8 cellular contexts compared by ENCODE assay signal in the genomic region with DNA sequence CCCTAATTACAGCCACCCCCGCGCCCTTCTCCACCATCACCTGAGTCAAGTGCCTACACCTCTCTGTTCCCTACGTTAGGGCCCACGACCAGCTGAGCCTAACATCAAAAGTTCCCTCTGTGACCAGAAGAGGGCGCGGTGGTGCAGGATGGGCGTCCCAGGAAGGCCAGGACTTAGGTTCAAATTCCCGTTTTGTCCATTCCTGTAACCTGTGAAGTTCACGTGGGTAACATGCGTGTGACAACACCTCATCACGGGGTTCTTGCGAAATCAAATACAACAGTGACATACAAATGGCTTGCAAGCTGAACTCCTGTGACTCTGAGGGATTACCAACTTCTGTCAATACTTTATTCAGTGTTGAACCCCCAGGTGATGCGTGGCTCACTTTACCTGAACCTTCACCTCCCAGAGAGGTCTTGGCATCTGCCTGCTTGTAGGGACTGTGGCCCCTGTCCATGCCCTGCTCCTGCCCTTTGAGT.
A peak's percentile ranks its signal among the peaks of the same experiment; 100 is the strongest.
DNase-seq lines count a peak whose midpoint lies in the region; ATAC-seq, FAIRE-seq and TF ChIP-seq lines count a peak whose summit lies in the region.

No MANE protein-coding gene starts in this region.

- intact Hi-C loops in GM12878 (cut with micrococcal nuclease; ENCODE audit: unreplicated experiment), result loop anchor here (1.0 kb wide), 2 partner anchors 153 to 211 kb away; no protein-coding TSS in a partner anchor

- H4K20me1 ChIP-seq in MM.1S (ENCODE audit: insufficient read depth, low read length) (no peaks in the 10 kb centered on the region), GM12878 (ENCODE audit: control insufficient read depth, insufficient read depth) (no peaks in the 10 kb centered on the region), keratinocyte (ENCODE audit: control insufficient read depth, extremely low read depth, insufficient read depth, low read length) (no peaks in the 10 kb centered on the region)

- H3K36me3 ChIP-seq in MM.1S (replicated peaks; ENCODE audit: insufficient read depth, low read length), result no peaks in the 10 kb centered on the region
- no peaks in the 10 kb centered on the region for H3K36me3 ChIP-seq in GM12878 (ENCODE audit: control insufficient read depth in 2 of 2, insufficient read depth in 2 of 2, low read length in 1 of 2)
- H3K36me3 ChIP-seq in keratinocyte (ENCODE audit: control insufficient read depth in 2 of 2, extremely low read depth in 1 of 2, insufficient read depth in 2 of 2, low read length in 2 of 2), result no peaks in the 10 kb centered on the region

- CTCF ChIA-PET in GM12878 (lab: Yijun Ruan, JAX), result interaction anchor here (0.6 to 5.3 kb wide), 14 partner anchors 12 to 838 kb away, joined by 3 to 22 read pairs (median 3); a partner anchor contains a TSS

- H3K9ac ChIP-seq in MM.1S (ENCODE audit: low read length), result no peak overlapping the region; the same call in 1 of the 2 replicates
- no peak overlapping the region for H3K9ac ChIP-seq in GM12878 (ENCODE audit: control insufficient read depth, insufficient read depth, low read length)
- H3K9ac ChIP-seq in keratinocyte (ENCODE audit: control insufficient read depth, extremely low read depth, insufficient read depth, low read length), result peak overlapping the region; percentile 8

- SMC1A ChIA-PET in GM12878 (lab: Charles Lee; ENCODE audit: uncharacterized antibody, unreplicated experiment), result interaction anchor here (0.9 to 1.4 kb wide), 5 partner anchors 115 to 256 kb away, joined by 3 to 5 read pairs (median 4); no protein-coding TSS in a partner anchor

- dilution Hi-C loops in keratinocyte (cut with MboI; ENCODE audit: extremely low pct_ligation_motif_present, low sequenced_read_pairs), result no loop called here

- peak; percentile 65 for TF ChIP-seq RAD21 in GM12878 (IDR thresholded peaks at IDR 0.05; ENCODE audit: insufficient read depth, low read depth, low read length)

- H3K27ac ChIP-seq in MM.1S (ENCODE audit: low read length) (peak overlapping the region; percentile 63; the same call in 1 of the 2 replicates), GM12878 (ENCODE audit: control insufficient read depth, insufficient read depth) (no peak overlapping the region; the same call in 1 of the 2 replicates), keratinocyte (ENCODE audit: control insufficient read depth, insufficient read depth, low read length) (peak overlapping the region; percentile 70)

- no peak for TF ChIP-seq EP300 in GM12878 (IDR thresholded peaks at IDR 0.05; ENCODE audit: borderline replicate concordance in 1 of 2, control insufficient read depth in 1 of 2, low read depth in 2 of 2, low read length in 2 of 2)

- RAD21 ChIA-PET in GM12878 (lab: Charles Lee; ENCODE audit: unreplicated experiment), result interaction anchor here (0.6 to 1.4 kb wide), 9 partner anchors 27 to 256 kb away, joined by 3 read pairs; a partner anchor contains a TSS

- H3K4me1 ChIP-seq in MM.1S (ENCODE audit: low read length), result peaks cover 53% of the 10 kb centered on the region
- peaks cover 39% of the 10 kb centered on the region for H3K4me1 ChIP-seq in GM12878 (ENCODE audit: control insufficient read depth, insufficient read depth, low read length)
- peaks cover 40% of the 10 kb centered on the region for H3K4me1 ChIP-seq in keratinocyte (ENCODE audit: control insufficient read depth, extremely low read depth, insufficient read depth, low read length)

- H3K9me1 ChIP-seq in keratinocyte (ENCODE audit: control insufficient read depth, extremely low read depth, insufficient read depth, low read length), result no peaks in the 10 kb centered on the region

- ATAC-seq in T-helper 17 cell (peak; percentile 15), GM12878 (peak; percentile 18; the same call in 2 of the 3 replicates), GM19395 (IDR thresholded peaks at IDR 0.05; ENCODE audit: unreplicated experiment) (no peak), HG02870 (IDR thresholded peaks at IDR 0.05; ENCODE audit: unreplicated experiment) (no peak)

- peaks cover 36% of the 10 kb centered on the region for H3F3A ChIP-seq in MM.1S (ENCODE audit: insufficient read depth, low read length)

- H3K79me2 ChIP-seq in MM.1S (ENCODE audit: low read length), result no peaks in the 10 kb centered on the region
- no peaks in the 10 kb centered on the region for H3K79me2 ChIP-seq in GM12878 (ENCODE audit: control insufficient read depth, insufficient read depth, low read length)
- no peaks in the 10 kb centered on the region for H3K79me2 ChIP-seq in keratinocyte (ENCODE audit: control insufficient read depth, insufficient read depth, low read length)

- POLR2A ChIA-PET in GM12878 (lab: Charles Lee), result no interaction called here

- H3K27me3 Mint-ChIP-seq in T-helper 17 cell, result no peaks in the 10 kb centered on the region

- peak; percentile 80 for TF ChIP-seq CTCF in MM.1S (IDR thresholded peaks at IDR 0.05; ENCODE audit: low read length)
- TF ChIP-seq CTCF in GM12878 (IDR thresholded peaks at IDR 0.05 in 2 of 3, conservative IDR thresholded peaks at IDR 0.05 in 1 of 3; ENCODE audit: control insufficient read depth in 2 of 3, extremely low read depth in 1 of 3, insufficient read depth in 1 of 3, low read depth in 3 of 3, low read length in 3 of 3), result peak; percentile 73 to 84 (median 82)
- TF ChIP-seq CTCF in keratinocyte (optimal IDR thresholded peaks at IDR 0.05 in 1 of 3, IDR thresholded peaks at IDR 0.05 in 1 of 3, conservative IDR thresholded peaks at IDR 0.05 in 1 of 3; ENCODE audit: extremely low read depth in 1 of 3, insufficient read depth in 2 of 3, low read length in 3 of 3), result peak; percentile 77 to 83 (median 83)

- H3K4me3 ChIP-seq in MM.1S (ENCODE audit: low read length) (no peak overlapping the region), GM12878 (no peak overlapping the region), keratinocyte (ENCODE audit: control insufficient read depth in 2 of 3, extremely low read depth in 1 of 3, insufficient read depth in 2 of 3, low read depth in 1 of 3, low read length in 3 of 3) (no peak overlapping the region)

- H3K27me3 ChIP-seq in MM.1S (replicated peaks; ENCODE audit: insufficient read depth, low read length), result no peaks in the 10 kb centered on the region
- H3K27me3 ChIP-seq in GM12878 (replicated peaks in 1 of 2; ENCODE audit: control insufficient read depth in 2 of 2, insufficient read depth in 2 of 2, low read length in 1 of 2), result no peaks in the 10 kb centered on the region
- no peaks in the 10 kb centered on the region for H3K27me3 ChIP-seq in keratinocyte (ENCODE audit: control insufficient read depth, extremely low read depth, insufficient read depth, low read length)

- H3K4me2 ChIP-seq in MM.1S (ENCODE audit: low read depth, low read length), result peak overlapping the region; percentile 25
- no peak overlapping the region for H3K4me2 ChIP-seq in GM12878 (ENCODE audit: control insufficient read depth, insufficient read depth)
- no peak overlapping the region for H3K4me2 ChIP-seq in keratinocyte (ENCODE audit: control insufficient read depth, extremely low read depth, insufficient read depth, low read depth, low read length)

- H3K9me3 ChIP-seq in MM.1S (replicated peaks; ENCODE audit: insufficient read depth, low read length) (no peaks in the 10 kb centered on the region), T-helper 17 cell (ENCODE audit: control insufficient read depth, low read length, poor library complexity, severe bottlenecking) (no peaks in the 10 kb centered on the region), GM12878 (replicated peaks; ENCODE audit: control insufficient read depth, insufficient read depth, low read length) (no peaks in the 10 kb centered on the region; the same call in 2 of the 3 replicates), keratinocyte (ENCODE audit: control insufficient read depth, low read depth, low read length) (no peaks in the 10 kb centered on the region)

- 24% methylated on average over 13 of the region's 13 CpGs for WGBS in GM12878 (ENCODE audit: insufficient coverage, insufficient replicate concordance, low lambda C conversion rate, missing lambda C conversion rate)

- in situ Hi-C loops in GM12878 (cut with MboI), result no loop called here

- H3K36me3 Mint-ChIP-seq in T-helper 17 cell (ENCODE audit: low read depth), result no peaks in the 10 kb centered on the region

- peak overlapping the region; percentile 54; the same call in 1 of the 2 replicates for H2AFZ ChIP-seq in MM.1S (ENCODE audit: low read length)
- peak overlapping the region; percentile 13; the same call in 1 of the 2 replicates for H2AFZ ChIP-seq in GM12878 (ENCODE audit: control insufficient read depth, low read depth, low read length)
- no peak overlapping the region for H2AFZ ChIP-seq in keratinocyte (ENCODE audit: control insufficient read depth, low read length)

- peak overlapping the region; percentile 100 for H3K27ac Mint-ChIP-seq in T-helper 17 cell

- DNase-seq in ELF-1 (ENCODE audit: low read depth, low spot score) (peak; percentile 88), MM.1S (peak; percentile 43), T-helper 17 cell (peak; percentile 51 to 80 (median 62)), GM12878 (ENCODE audit: low read depth, low spot score) (no peak), keratinocyte (ENCODE audit: low read depth, low spot score) (no peak)
- DNase-seq in stimulated activated CD4-positive, alpha-beta T cell treated with anti-CD3 and anti-CD28 coated beads, Interleukin-4, amount 100 ng/mL, for 24 hours, result peak; percentile 78

- TF ChIP-seq POLR2A in GM12878 (IDR thresholded peaks at IDR 0.05; ENCODE audit: low read depth, low read length), result no peak

- BruUV-seq in GM12878 (replicated peaks; lab: Mats Ljungman, UMichigan), result no TSS peak

- FAIRE-seq in GM12878 (lab: Jason Lieb, UNC) (peak; percentile 23), keratinocyte (lab: Jason Lieb, UNC) (peak; percentile 90)

- H3K9me2 ChIP-seq in MM.1S (replicated peaks; ENCODE audit: insufficient read depth, low read length), result no peaks in the 10 kb centered on the region

- H3K4me3 Mint-ChIP-seq in T-helper 17 cell, result peak overlapping the region; percentile 64

- peaks cover 46% of the 10 kb centered on the region for H3K4me1 Mint-ChIP-seq in T-helper 17 cell

TF ChIP-seq in GM12878, 131 proteins besides CTCF, POLR2A, EP300 and RAD21:
- TF ChIP-seq SMARCA5 (IDR thresholded peaks at IDR 0.05), result 0 out of 2 replicates have a peak, but pooled peaks have one; percentile 27
- TF ChIP-seq SMC3 (IDR thresholded peaks at IDR 0.05; ENCODE audit: borderline replicate concordance, low read length), result peak; percentile 85
- no peak for TF ChIP-seq MTA2 (IDR thresholded peaks at IDR 0.05; ENCODE audit: low read depth)
- TF ChIP-seq ZNF217 (IDR thresholded peaks at IDR 0.05), result no peak
- 0 out of 2 replicates have a peak, but pooled peaks have one; percentile 30 for TF ChIP-seq IKZF1 (conservative IDR thresholded peaks at IDR 0.05)
- TF ChIP-seq, protein P1, sequence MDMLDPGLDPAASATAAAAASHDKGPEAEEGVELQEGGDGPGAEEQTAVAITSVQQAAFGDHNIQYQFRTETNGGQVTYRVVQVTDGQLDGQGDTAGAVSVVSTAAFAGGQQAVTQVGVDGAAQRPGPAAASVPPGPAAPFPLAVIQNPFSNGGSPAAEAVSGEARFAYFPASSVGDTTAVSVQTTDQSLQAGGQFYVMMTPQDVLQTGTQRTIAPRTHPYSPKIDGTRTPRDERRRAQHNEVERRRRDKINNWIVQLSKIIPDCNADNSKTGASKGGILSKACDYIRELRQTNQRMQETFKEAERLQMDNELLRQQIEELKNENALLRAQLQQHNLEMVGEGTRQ (IDR thresholded peaks at IDR 0.05; ENCODE audit: borderline replicate concordance, low read depth, low read length), result no peak
- TF ChIP-seq ZSCAN29 (IDR thresholded peaks at IDR 0.05), result no peak

Comparison
In these comparisons a context has a peak if more than half of its experiments do, and no peak if none do; other contexts are left out.
1. DNase-seq: peak in ELF-1 (single experiment), MM.1S (single experiment), T-helper 17 cell (3 of 3) and stimulated activated CD4-positive, alpha-beta T cell treated with anti-CD3 and anti-CD28 coated beads, Interleukin-4, amount 100 ng/mL, for 24 hours (single experiment); none in GM12878 (single experiment) and keratinocyte (single experiment).
2. ATAC-seq: peak in T-helper 17 cell (single experiment) and GM12878 (single experiment); none in GM19395 (single experiment) and HG02870 (single experiment).
3. Peak in every context shown above with its lines, with median percentiles within 50 percentile points of each other: CTCF ChIP-seq.